Comparison of ENCODE assay signal across 8 cellular contexts in the genomic region with DNA sequence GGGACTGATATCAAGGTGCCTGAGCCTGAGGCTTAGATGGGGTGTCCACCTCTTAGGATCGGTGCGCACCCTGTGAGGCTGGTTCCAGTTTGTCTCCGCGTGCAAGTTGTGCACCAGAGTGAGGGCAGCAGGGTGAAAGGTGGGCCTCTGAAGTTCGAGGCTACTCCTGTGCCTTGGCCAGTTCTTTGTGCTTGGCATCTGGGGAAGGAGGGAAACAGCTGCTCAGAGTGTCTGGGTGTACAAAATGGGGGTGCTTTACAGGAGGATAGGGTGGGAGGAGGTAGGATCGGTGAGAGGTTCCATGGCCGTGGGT.
A peak's percentile ranks its signal among the peaks of the same experiment; 100 is the strongest.
DNase-seq lines count a peak whose midpoint lies in the region; FAIRE-seq and TF ChIP-seq lines count a peak whose summit lies in the region.

No MANE protein-coding gene starts in this region.

- DNase-seq in cardiac fibroblast (ENCODE audit: low read depth in 2 of 2) (no peak), pons (ENCODE audit: low spot score) (no peak), GM10266 (ENCODE audit: extremely low spot score) (no peak), D341Med (ENCODE audit: low spot score) (no peak), HTR-8/SVneo (ENCODE audit: insufficient read length, low spot score) (no peak)

- H3K9ac ChIP-seq in HUES48 (ENCODE audit: low read depth, low read length): 0 out of 2 replicates have a peak overlapping the region, but pooled peaks have one; percentile 32

- TF ChIP-seq CTCF in cardiac fibroblast (IDR thresholded peaks at IDR 0.05; ENCODE audit: low read depth, low read length) (no peak), GM10266 (IDR thresholded peaks at IDR 0.05; ENCODE audit: control insufficient read depth, insufficient read depth, low read depth, missing control alignments) (no peak)

- H3K4me3 ChIP-seq in ACC112 (ENCODE audit: low read depth, low read length) (peak overlapping the region; percentile 83), HUES48 (ENCODE audit: low read depth, low read length) (peak overlapping the region; percentile 80), cardiac fibroblast (replicated peaks in 1 of 2; ENCODE audit: low read depth in 2 of 2, low read length in 2 of 2) (peak overlapping the region; percentile 86 to 93), muscle layer of duodenum (ENCODE audit: low read depth in 1 of 2, low read length in 2 of 2) (peak overlapping the region; percentile 91 to 95)

- peaks cover 18% of the 10 kb centered on the region for H3K79me2 ChIP-seq in ACC112 (ENCODE audit: control insufficient read depth, insufficient read depth, low read length, unreplicated experiment)

- no peak for FAIRE-seq in HTR-8/SVneo (lab: Jason Lieb, UNC)

- H3K9me3 ChIP-seq in HUES48 (ENCODE audit: control insufficient read depth, insufficient read depth, low read length) (no peaks in the 10 kb centered on the region), muscle layer of duodenum (ENCODE audit: control insufficient read depth in 1 of 2, low read length in 2 of 2) (no peaks in the 10 kb centered on the region)

- H2AFZ ChIP-seq in ACC112 (ENCODE audit: low read length, unreplicated experiment): peak overlapping the region; percentile 78

- H3K4me1 ChIP-seq in ACC112 (ENCODE audit: control insufficient read depth, insufficient read depth, low read length, unreplicated experiment): peaks cover 9% of the 10 kb centered on the region
- H3K4me1 ChIP-seq in HUES48 (ENCODE audit: control insufficient read depth, insufficient read depth, low read length): peaks cover 4% of the 10 kb centered on the region; the same call in 1 of the 2 replicates
- peaks cover 7 to 27% of the 10 kb centered on the region in 2 donors for H3K4me1 ChIP-seq in muscle layer of duodenum (ENCODE audit: control insufficient read depth in 1 of 2, insufficient read depth in 2 of 2, low read length in 2 of 2)

- H3K27ac ChIP-seq in ACC112 (ENCODE audit: low read depth, low read length) (no peak overlapping the region), HUES48 (ENCODE audit: low read depth, low read length) (no peak overlapping the region), muscle layer of duodenum (ENCODE audit: low read length) (peak overlapping the region; percentile 73)

- H3K27me3 ChIP-seq in ACC112 (ENCODE audit: insufficient read depth, low read length) (no peaks in the 10 kb centered on the region), HUES48 (ENCODE audit: control insufficient read depth, insufficient read depth, low read length) (no peaks in the 10 kb centered on the region), muscle layer of duodenum (ENCODE audit: low read depth, low read length) (no peaks in the 10 kb centered on the region)

- H3K36me3 ChIP-seq in ACC112 (ENCODE audit: insufficient read depth, low read length) (no peaks in the 10 kb centered on the region), HUES48 (ENCODE audit: control insufficient read depth, insufficient read depth, low read length) (no peaks in the 10 kb centered on the region; the same call in 1 of the 2 replicates), muscle layer of duodenum (ENCODE audit: control insufficient read depth in 1 of 2, insufficient read depth in 2 of 2, low read length in 2 of 2) (no peaks in the 10 kb centered on the region)
